Comparison of ENCODE assay signal across 11 cellular contexts in genomic region chr15:40330368-40330836, GRCh38. TPM values are rescaled to one million over a fixed set of nuclear protein-coding genes. Genes with fewer than 3 reads are reported as not detected.
A peak's percentile ranks its signal among the peaks of the same experiment; 100 is the strongest.
DNase-seq lines count a peak whose midpoint lies in the region; ATAC-seq and TF ChIP-seq lines count a peak whose summit lies in the region.
"Had no signal": no experiment of that assay in that cellular context is flagged by ENCODE, and none has a peak within 500 bp of the region (broad histone marks: within the 10 kb centered on the region; RNA-seq: fewer than 3 reads in every experiment).

No MANE protein-coding gene starts in this region.

- TF ChIP-seq POLR2A in right lobe of liver (IDR thresholded peaks at IDR 0.05): peak; percentile 23

- no peaks in the 10 kb centered on the region for H3K36me3 ChIP-seq in right lobe of liver

- DNase-seq in AG10803 (ENCODE audit: low read depth) (peak; percentile 82), NCI-H1092 treated with DMSO at 0.1 percent for 48 hours (lab: John Stamatoyannopoulos, UW) (peak; percentile 15), astrocyte of the hippocampus (ENCODE audit: low read depth, low spot score) (peak; percentile 58), right lobe of liver (no peak), HPDE6-E6E7 (ENCODE audit: extremely low spot score) (no peak), NCI-H526 treated with DMSO at 0.1 percent for 48 hours (lab: John Stamatoyannopoulos, UW) (no peak), cerebellum (ENCODE audit: low spot score) (no peak)
- DNase-seq: cerebellar nuclear complex had no signal

- H3K27me3 ChIP-seq in right lobe of liver: no peaks in the 10 kb centered on the region

- H3K4me1 ChIP-seq in right lobe of liver: peaks cover 0 to 5% (median 1%) of the 10 kb centered on the region in 4 donors

- H3K4me3 ChIP-seq in AG10803 (ENCODE audit: low read length) (no peak overlapping the region), right lobe of liver (no peak overlapping the region)

- intact Hi-C loops in right lobe of liver (cut with DNase I): no loop called here

- no peak overlapping the region for H3K27ac ChIP-seq in right lobe of liver

- WGBS in right lobe of liver (ENCODE audit: insufficient coverage, low coverage, low lambda C conversion rate, missing lambda C conversion rate): no CpG with 5 or more reads among the region's 5 CpGs

- TF ChIP-seq CTCF in AG10803 (conservative IDR thresholded peaks at IDR 0.05; ENCODE audit: low read length): no peak
- no peak for TF ChIP-seq CTCF in right lobe of liver (IDR thresholded peaks at IDR 0.05)

- no peaks in the 10 kb centered on the region for H3K9me3 ChIP-seq in right lobe of liver

- ATAC-seq in right lobe of liver (peak in 1 of 4 donors; percentile 4), GM18867 (IDR thresholded peaks at IDR 0.05; ENCODE audit: unreplicated experiment) (no peak)

RNA-seq across cellular contexts. Expression of gene INAFM2, which starts 6.9 kb away (rescaled TPM):
- total RNA-seq in right lobe of liver (1 to 10 TPM; 4.6 to 8.7 (median 5.8) TPM), cerebellum (13.2 TPM)

RNA-seq across cellular contexts. Expression of gene CCDC9B, which starts 10.3 kb away (rescaled TPM):
- total RNA-seq in right lobe of liver (10 to 100 TPM in 1 of 6 experiments, 1 to 10 TPM in 5; 4.2 to 11.9 (median 4.7) TPM), cerebellum (0.73 TPM)

RNA-seq across cellular contexts. Expression of gene PHGR1, which starts 20.4 kb away (rescaled TPM):
- total RNA-seq in right lobe of liver: not detected
- not detected for total RNA-seq in cerebellum
- total RNA-seq: activated CD8-positive, alpha-beta memory T cell treated with anti-CD3 and anti-CD28 coated beads for 36 hours; temporal lobe had no signal

RNA-seq across cellular contexts. Expression of gene PLCB2, which starts 22.7 kb away (rescaled TPM):
- total RNA-seq in right lobe of liver (10 to 100 TPM in 2 of 6 experiments, 1 to 10 TPM in 4; 5.0 to 18.0 (median 7.2) TPM), cerebellum (4.4 TPM)

RNA-seq across cellular contexts. Expression of gene DISP2, which starts 27.6 kb away (rescaled TPM):
- total RNA-seq in right lobe of liver (under 1 TPM; 0.06 to 0.71 (median 0.16) TPM), cerebellum (30.9 TPM)

Comparison
In these comparisons a context has a peak if more than half of its experiments do, and no peak if none do; other contexts are left out.
1. DNase-seq: peak in AG10803 (single experiment), NCI-H1092 treated with DMSO at 0.1 percent for 48 hours (single experiment) and astrocyte of the hippocampus (single experiment); none in right lobe of liver (0 of 3), HPDE6-E6E7 (single experiment), NCI-H526 treated with DMSO at 0.1 percent for 48 hours (single experiment) and cerebellum (single experiment).